Comparison of ENCODE assay signal across 14 cellular contexts in the genomic region with DNA sequence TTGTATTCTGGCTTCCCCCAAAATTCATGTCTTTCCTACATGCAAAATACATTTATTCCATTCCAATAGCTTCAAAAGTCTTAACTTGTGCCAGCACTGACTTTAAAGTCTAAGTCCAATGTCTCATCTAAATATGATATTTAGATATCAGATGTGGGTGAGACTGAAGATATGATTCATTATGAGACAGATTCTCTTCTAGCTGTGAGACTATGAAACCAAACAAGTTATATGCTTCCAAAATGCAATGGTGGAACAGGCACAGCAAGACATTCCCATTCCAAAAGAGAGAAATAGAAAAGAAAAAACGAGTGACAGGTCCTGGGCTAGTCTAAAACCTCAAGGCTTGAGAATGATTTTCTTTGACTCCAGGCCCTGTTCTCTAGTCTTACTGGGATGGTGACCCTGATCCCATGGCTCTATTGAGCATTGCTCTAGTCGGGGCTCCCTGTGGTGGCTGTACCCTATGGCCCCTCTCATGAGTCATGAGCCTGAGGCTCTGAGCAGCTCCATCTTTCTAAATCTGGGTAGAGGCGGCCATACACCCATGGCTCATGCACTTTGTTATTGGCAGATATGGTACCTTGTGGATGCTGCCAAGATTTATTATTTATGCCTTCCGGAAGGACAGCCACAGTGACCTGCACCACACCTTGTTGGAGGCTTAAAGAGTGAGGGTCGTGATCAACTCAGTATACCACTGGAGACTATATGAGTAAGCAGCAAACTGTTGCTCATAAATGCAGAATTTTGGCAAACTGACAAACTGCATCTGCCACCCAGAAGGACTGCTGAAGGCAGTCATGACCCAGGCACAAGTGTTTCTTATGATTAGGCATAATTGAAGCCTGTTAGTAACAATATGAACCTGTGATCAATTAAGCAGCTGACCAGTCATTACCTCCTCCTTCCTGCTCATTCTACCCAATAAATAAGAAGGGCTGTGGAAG.
"Had no signal": no experiment of that assay in that cellular context is flagged by ENCODE, and none has a peak within 500 bp of the region (broad histone marks: within the 10 kb centered on the region; RNA-seq: fewer than 3 reads in every experiment).

No MANE protein-coding gene starts in this region.

- H3K4me1 ChIP-seq: colonic mucosa, esophagus muscularis mucosa, neural progenitor cell, tibial artery had no signal

- H3K36me3 ChIP-seq: colonic mucosa, esophagus muscularis mucosa, heart right ventricle, neural progenitor cell, ovary, tibial artery had no signal

- H3K9ac ChIP-seq: neural progenitor cell had no signal

- H3K4me3 ChIP-seq: colonic mucosa, esophagus muscularis mucosa, heart right ventricle, lung, neural progenitor cell, ovary, tibial artery had no signal

- H3K9me3 ChIP-seq: colonic mucosa, esophagus muscularis mucosa had no signal

- ATAC-seq: activated CD4-positive, CD25-positive, alpha-beta regulatory T cell treated with anti-CD3 and anti-CD28 coated beads, Interleukin-2, amount 50 U/mL, for 24 hours; heart right ventricle; sciatic nerve had no signal

- H3K27me3 ChIP-seq: colonic mucosa, esophagus muscularis mucosa, heart right ventricle, neural progenitor cell, ovary, tibial artery had no signal

- H3K4me2 ChIP-seq: neural progenitor cell had no signal

- H2AFZ ChIP-seq: neural progenitor cell had no signal

- DNase-seq: activated CD4-positive, alpha-beta T cell treated with anti-CD3 and anti-CD28 coated beads, Interleukin-2, amount 50 U/mL, for 1 hour; activated CD8-positive, alpha-beta memory T cell treated with anti-CD3 and anti-CD28 coated beads for 24 hours; activated naive CD4-positive, alpha-beta T cell treated with Interleukin-2 at 50 U/mL for 16 hours; colonic mucosa; heart right ventricle; naive B cell; ovary; stimulated activated CD4-positive, alpha-beta T cell treated with anti-CD3 and anti-CD28 coated beads, Interleukin-2, amount 100 ng/mL, for 24 hours; tibial artery had no signal

- H3K27ac ChIP-seq: colonic mucosa, esophagus muscularis mucosa, heart right ventricle, neural progenitor cell, ovary, tibial artery had no signal
